Comparison of ENCODE assay signal across 8 cellular contexts in the genomic region with DNA sequence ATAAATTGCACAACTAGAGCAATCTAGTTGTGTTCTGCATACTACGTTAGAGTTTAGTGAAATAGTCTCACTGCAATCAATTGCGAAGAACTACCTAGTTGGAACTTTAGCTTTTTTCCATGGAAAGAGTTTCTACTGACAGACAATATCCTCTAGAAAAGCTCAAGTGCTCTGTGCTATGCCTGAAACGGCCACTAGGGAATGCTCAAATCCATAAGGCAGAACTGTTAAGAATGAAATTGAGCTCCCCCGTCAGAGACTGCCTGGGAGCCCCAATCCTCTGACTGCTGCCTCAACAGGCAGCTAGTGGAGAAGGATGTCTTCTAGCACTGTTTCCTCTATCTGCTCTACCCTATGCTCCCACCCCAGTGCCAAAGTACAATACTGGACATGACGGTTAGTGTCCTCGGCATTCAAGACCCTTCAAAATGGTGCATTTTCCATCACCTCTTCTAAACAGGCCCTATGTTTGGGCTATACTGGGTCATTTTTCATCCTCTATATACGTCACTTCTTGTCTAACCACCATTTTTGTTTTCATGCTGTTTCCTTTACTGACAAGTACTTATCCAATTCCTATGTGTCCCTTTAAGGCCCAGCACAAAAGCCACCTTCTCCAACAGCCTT. TPM values are rescaled to one million over a fixed set of nuclear protein-coding genes. Genes with fewer than 3 reads are reported as not detected.
A peak's percentile ranks its signal among the peaks of the same experiment; 100 is the strongest.
DNase-seq lines count a peak whose midpoint lies in the region; ATAC-seq and TF ChIP-seq lines count a peak whose summit lies in the region.

No MANE protein-coding gene starts in this region.

- TF ChIP-seq CTCF in CD8-positive, alpha-beta T cell (IDR thresholded peaks at IDR 0.05), result peak; percentile 58
- TF ChIP-seq CTCF in OCI-LY3 (IDR thresholded peaks at IDR 0.05; ENCODE audit: low read depth, low read length) (peak; percentile 72), foreskin fibroblast (IDR thresholded peaks at IDR 0.05; ENCODE audit: low read depth, low read length) (peak; percentile 72)

- no peaks in the 10 kb centered on the region for H3K79me1 ChIP-seq in trophoblast cell (ENCODE audit: low read length)

- H4K91ac ChIP-seq in trophoblast cell (ENCODE audit: low read depth, low read length), result peak overlapping the region; percentile 46

- H4K12ac ChIP-seq in trophoblast cell (ENCODE audit: low read depth, low read length), result no peak overlapping the region

- CTCF ChIA-PET in CD8-positive, alpha-beta T cell (lab: Charles Lee), result interaction anchor here (0.6 to 3.2 kb wide), 15 partner anchors 9 to 539 kb away, joined by 3 to 15 read pairs (median 3); partner anchors contain the start of gene RAP2C

- POLR2A ChIA-PET in CD8-positive, alpha-beta T cell (lab: Charles Lee), result no interaction called here

- no peak overlapping the region for H3K4ac ChIP-seq in trophoblast cell (ENCODE audit: low read depth, low read length)

- no peak overlapping the region for H2BK5ac ChIP-seq in trophoblast cell (ENCODE audit: low read depth, low read length, poor library complexity)

- WGBS in trophoblast cell (ENCODE audit: extremely low coverage, insufficient coverage, insufficient read length), result no CpG with 5 or more reads among the region's 7 CpGs

- H3K14ac ChIP-seq in trophoblast cell (ENCODE audit: low read length), result no peak overlapping the region

- H3K9ac ChIP-seq in OCI-LY3 (ENCODE audit: low read length) (no peak overlapping the region; the same call in 1 of the 2 replicates), trophoblast cell (ENCODE audit: low read length) (no peak overlapping the region)

- H2BK120ac ChIP-seq in trophoblast cell (ENCODE audit: insufficient read depth, low read length, poor library complexity), result no peak overlapping the region

- no peak overlapping the region for H3K4me3 Mint-ChIP-seq in CD8-positive, alpha-beta T cell
- no peak overlapping the region for H3K4me3 Mint-ChIP-seq in activated T-cell treated with anti-CD3 and anti-CD28 coated beads, Interleukin-2, amount 50 U/mL, for 72 hours

- H4K20me1 ChIP-seq in OCI-LY3 (ENCODE audit: insufficient read depth, low read length), result no peaks in the 10 kb centered on the region

- H3K4me1 ChIP-seq in CD8-positive, alpha-beta T cell (ENCODE audit: insufficient read depth, low read length), result no peaks in the 10 kb centered on the region
- H3K4me1 ChIP-seq in OCI-LY3 (ENCODE audit: low read length), result no peaks in the 10 kb centered on the region
- peaks cover 2 to 7% of the 10 kb centered on the region in 2 experiments for H3K4me1 ChIP-seq in trophoblast cell (ENCODE audit: control insufficient read depth in 1 of 2, insufficient read depth in 2 of 2, low read length in 2 of 2)

- H3K4me2 ChIP-seq in OCI-LY3 (ENCODE audit: low read length), result peak overlapping the region; percentile 57
- no peak overlapping the region for H3K4me2 ChIP-seq in trophoblast cell (ENCODE audit: low read length)

- no peaks in the 10 kb centered on the region for H3K9me3 ChIP-seq in CD8-positive, alpha-beta T cell (ENCODE audit: low read length)
- H3K9me3 ChIP-seq in OCI-LY3 (ENCODE audit: insufficient read depth, low read length) (no peaks in the 10 kb centered on the region), trophoblast cell (ENCODE audit: insufficient read depth, low read depth, low read length) (no peaks in the 10 kb centered on the region)

- no peaks in the 10 kb centered on the region for H3K27me3 ChIP-seq in CD8-positive, alpha-beta T cell (ENCODE audit: insufficient read depth, low read length)
- H3K27me3 ChIP-seq in OCI-LY3 (ENCODE audit: low read depth, low read length) (no peaks in the 10 kb centered on the region), trophoblast cell (ENCODE audit: insufficient read depth, low read length) (no peaks in the 10 kb centered on the region)

- no peak overlapping the region for H2BK12ac ChIP-seq in trophoblast cell (ENCODE audit: low read length)

- intact Hi-C loops in CD8-positive, alpha-beta T cell (cut with DNase I, micrococcal nuclease), result loop anchor here (1.0 to 5.0 kb wide), 4 partner anchors 126 to 540 kb away; partner anchors contain the start of gene RAP2C (in 2 of the 2)

- peak; percentile 8 to 53 (median 47) for DNase-seq in CD8-positive, alpha-beta T cell
- peak; percentile 22 for DNase-seq in HPDE6-E6E7 (ENCODE audit: extremely low spot score)
- peak; percentile 40 to 44 for DNase-seq in activated T-cell treated with anti-CD3 and anti-CD28 coated beads, Interleukin-2, amount 50 U/mL, for 72 hours
- peak; percentile 37 to 74 for DNase-seq in foreskin fibroblast
- peak; percentile 39 to 69 for DNase-seq in trophoblast cell

- H3K4me3 ChIP-seq in CD8-positive, alpha-beta T cell (ENCODE audit: low read depth, low read length), result no peak overlapping the region
- H3K4me3 ChIP-seq in OCI-LY3 (ENCODE audit: low read length), result peak overlapping the region; percentile 54
- H3K4me3 ChIP-seq in foreskin fibroblast (ENCODE audit: low read depth in 1 of 2, low read length in 2 of 2), result no peak overlapping the region
- H3K4me3 ChIP-seq in trophoblast cell (ENCODE audit: low read depth, low read length), result no peak overlapping the region

- H3K36me3 ChIP-seq in CD8-positive, alpha-beta T cell (ENCODE audit: insufficient read depth, low read length), result no peaks in the 10 kb centered on the region
- H3K36me3 ChIP-seq in OCI-LY3 (replicated peaks; ENCODE audit: low read depth, low read length), result no peaks in the 10 kb centered on the region
- H3K36me3 ChIP-seq in trophoblast cell (ENCODE audit: control insufficient read depth in 1 of 2, insufficient read depth in 2 of 2, low read length in 2 of 2), result no peaks in the 10 kb centered on the region

- peak; percentile 93 for ATAC-seq in CD8-positive, alpha-beta T cell
- peak; percentile 97 for ATAC-seq in GM19351 (IDR thresholded peaks at IDR 0.05; ENCODE audit: unreplicated experiment)
- ATAC-seq in activated T-cell treated with anti-CD3 and anti-CD28 coated beads, Interleukin-2, amount 50 U/mL, for 72 hours (replicated peaks in 1 of 2), result peak; percentile 73
- ATAC-seq in HG02938 (IDR thresholded peaks at IDR 0.05; ENCODE audit: unreplicated experiment), result no peak

- no peaks in the 10 kb centered on the region for H3K9me3 Mint-ChIP-seq in CD8-positive, alpha-beta T cell
- H3K9me3 Mint-ChIP-seq in activated T-cell treated with anti-CD3 and anti-CD28 coated beads, Interleukin-2, amount 50 U/mL, for 72 hours, result no peaks in the 10 kb centered on the region

- H4K8ac ChIP-seq in trophoblast cell (ENCODE audit: low read depth, low read length), result no peak overlapping the region

- H2AFZ ChIP-seq in OCI-LY3 (ENCODE audit: low read depth, low read length) (peak overlapping the region; percentile 74), trophoblast cell (ENCODE audit: insufficient read depth, low read length, poor library complexity) (no peak overlapping the region)

- no peak overlapping the region for H3K23ac ChIP-seq in trophoblast cell (ENCODE audit: low read length)

- peaks cover 9% of the 10 kb centered on the region for H3K4me1 Mint-ChIP-seq in CD8-positive, alpha-beta T cell (ENCODE audit: low read depth)
- peaks cover 14% of the 10 kb centered on the region for H3K4me1 Mint-ChIP-seq in activated T-cell treated with anti-CD3 and anti-CD28 coated beads, Interleukin-2, amount 50 U/mL, for 72 hours (ENCODE audit: low read depth)

- no peak overlapping the region for H2AK5ac ChIP-seq in trophoblast cell (ENCODE audit: low read length)

- H3K27me3 Mint-ChIP-seq in CD8-positive, alpha-beta T cell (ENCODE audit: low read depth), result peaks cover 3% of the 10 kb centered on the region
- peaks cover 53% of the 10 kb centered on the region for H3K27me3 Mint-ChIP-seq in activated T-cell treated with anti-CD3 and anti-CD28 coated beads, Interleukin-2, amount 50 U/mL, for 72 hours (ENCODE audit: low read depth)

- H3K79me2 ChIP-seq in OCI-LY3 (ENCODE audit: low read length), result no peaks in the 10 kb centered on the region
- no peaks in the 10 kb centered on the region for H3K79me2 ChIP-seq in trophoblast cell (ENCODE audit: control insufficient read depth, insufficient read depth, low read length, poor library complexity)

- no peak overlapping the region for H3K18ac ChIP-seq in trophoblast cell (ENCODE audit: low read length)

- no peak overlapping the region for H3K27ac ChIP-seq in CD8-positive, alpha-beta T cell (ENCODE audit: low read depth, low read length)
- H3K27ac ChIP-seq in OCI-LY3 (ENCODE audit: low read length) (no peak overlapping the region), trophoblast cell (ENCODE audit: low read depth, low read length) (peak overlapping the region; percentile 49)

- no peaks in the 10 kb centered on the region for H3K36me3 Mint-ChIP-seq in CD8-positive, alpha-beta T cell
- no peaks in the 10 kb centered on the region for H3K36me3 Mint-ChIP-seq in activated T-cell treated with anti-CD3 and anti-CD28 coated beads, Interleukin-2, amount 50 U/mL, for 72 hours (ENCODE audit: insufficient read depth in 2 of 2)

- no peak overlapping the region for H3K27ac Mint-ChIP-seq in CD8-positive, alpha-beta T cell
- H3K27ac Mint-ChIP-seq in activated T-cell treated with anti-CD3 and anti-CD28 coated beads, Interleukin-2, amount 50 U/mL, for 72 hours, result no peak overlapping the region

RNA-seq across cellular contexts. Expression of gene FRMD7, which starts 35.3 kb away (rescaled TPM):
- total RNA-seq in CD8-positive, alpha-beta T cell, result not detected
- total RNA-seq in activated T-cell treated with anti-CD3 and anti-CD28 coated beads, Interleukin-2, amount 50 U/mL, for 72 hours, result not detected
- polyA plus RNA-seq in trophoblast cell (2013), result 0.14 and 0.18 TPM in 2 replicates
